ENCODE assay signal across 27 cellular contexts in genomic region chr7:309586-310228, GRCh38. TPM values are rescaled to one million over a fixed set of nuclear protein-coding genes. Genes with fewer than 3 reads are reported as not detected.
"Had no signal": no experiment of that assay in that cellular context is flagged by ENCODE, and none has a peak within 500 bp of the region (broad histone marks: within the 10 kb centered on the region; RNA-seq: fewer than 3 reads in every experiment).

No MANE protein-coding gene starts in this region.

- H3K36me3 ChIP-seq: brain microvascular endothelial cell, MG63 had no signal

- H3K27ac ChIP-seq: brain microvascular endothelial cell had no signal

- H3K4me3 ChIP-seq: MG63 had no signal

- DNase-seq: activated CD4-positive, alpha-beta T cell treated with anti-CD3 and anti-CD28 coated beads for 48 hours; activated CD4-positive, alpha-beta T cell treated with anti-CD3 and anti-CD28 coated beads, Interleukin-2, amount 50 U/mL, for 48 hours; activated CD4-positive, CD25-positive, alpha-beta regulatory T cell treated with anti-CD3 and anti-CD28 coated beads, Interleukin-2, amount 50 U/mL, for 72 hours; activated CD8-positive, alpha-beta memory T cell treated with anti-CD3 and anti-CD28 coated beads, Interleukin-2, amount 10 ng/mL, durations not matched to agents 7 days and 5 days; activated effector memory CD4-positive, alpha-beta T cell treated with Interleukin-2 at 50 U/mL for 16 hours; activated naive CD4-positive, alpha-beta T cell; activated T-cell treated with anti-CD3 and anti-CD28 coated beads, Interleukin-2, amount 50 U/mL, for 24 hours; brain microvascular endothelial cell; MG63; MV-4-11; NCI-H1092 treated with DMSO at 0.1 percent for 48 hours; NCI-H1417 treated with DMSO at 0.1 percent for 48 hours; NCI-H1694; NCI-H2029; NCI-H345; NCI-H510A treated with DMSO at 0.1 percent for 48 hours; NCI-H69; NK-92 treated with Interleukin-12 subunit alpha and Interleukin-12 subunit beta, amount 100 ng/mL, for 24 hours; OCI-M1; RPMI8226; SHP77 treated with DMSO at 0.1 percent for 48 hours; T-helper 17 cell; T-helper 9 cell had no signal

- ATAC-seq: activated CD8-positive, alpha-beta memory T cell treated with anti-CD3 and anti-CD28 coated beads, Interleukin-2, amount 10 ng/mL, durations not matched to agents 7 days and 5 days; Panc1; T-helper 17 cell; WTC11 had no signal

RNA-seq across cellular contexts. Expression of gene FOXL3, which starts 19.7 kb away (rescaled TPM):
- total RNA-seq: activated CD8-positive, alpha-beta memory T cell treated with anti-CD3 and anti-CD28 coated beads, Interleukin-2, amount 10 ng/mL, durations not matched to agents 7 days and 5 days; activated T-helper 1 cell treated with anti-CD3 and anti-CD28 coated beads, Interleukin-12 subunit alpha, Interleukin-12 subunit beta, Interleukin-2, Interleukin-4 antibody, amounts not matched to agents 30 ng/mL and 10 ng/mL and 1 ng/mL, durations not matched to agents 14 hours and 24 hours and 36 hours; SK-MEL-5; T-helper 17 cell; WTC11 had no signal
